In the genomic region with DNA sequence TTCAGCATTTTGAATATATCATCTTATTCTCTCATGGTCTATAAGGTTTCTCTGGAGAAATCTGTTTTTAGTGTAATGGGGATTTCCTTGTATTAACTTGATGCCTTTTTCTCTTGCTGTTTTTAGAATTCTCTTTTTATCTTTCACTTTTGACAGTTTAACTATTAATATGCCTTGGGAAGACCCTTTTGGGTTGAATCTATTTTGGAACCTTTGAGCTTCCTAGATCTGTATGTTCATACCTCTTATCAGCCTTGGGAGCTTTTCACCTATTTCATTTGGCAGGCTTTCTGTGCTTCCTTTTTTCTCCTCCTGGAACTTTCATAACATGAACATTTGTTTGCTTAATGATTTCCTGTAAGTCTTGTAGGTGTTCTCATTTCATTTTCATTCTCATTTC, we compare ENCODE assay signal across 11 cellular contexts. TPM values are rescaled to one million over a fixed set of nuclear protein-coding genes. Genes with fewer than 3 reads are reported as not detected.
DNase-seq lines count a peak whose midpoint lies in the region; ATAC-seq and TF ChIP-seq lines count a peak whose summit lies in the region.
"Had no signal": no experiment of that assay in that cellular context is flagged by ENCODE, and none has a peak within 500 bp of the region (broad histone marks: within the 10 kb centered on the region; RNA-seq: fewer than 3 reads in every experiment).

No MANE protein-coding gene starts in this region.

- H2AFZ ChIP-seq in neuronal stem cell (ENCODE audit: low read length), result no peak overlapping the region

- H4K91ac ChIP-seq in neuronal stem cell (ENCODE audit: low read depth, low read length, poor library complexity), result no peak overlapping the region

- no peak overlapping the region for H3K18ac ChIP-seq in neuronal stem cell (ENCODE audit: low read length)

- H3K4me1 ChIP-seq in neuronal stem cell (ENCODE audit: control insufficient read depth in 2 of 2, insufficient read depth in 1 of 2, low read depth in 1 of 2, low read length in 2 of 2), result no peaks in the 10 kb centered on the region

- H3K27me3 Mint-ChIP-seq in natural killer cell treated with Interleukin-12 subunit alpha and Interleukin-12 subunit beta and Interleukin-15 and Interleukin-18, amount 100 ng/mL, for 72 hours, result no peaks in the 10 kb centered on the region
- no peaks in the 10 kb centered on the region for H3K27me3 Mint-ChIP-seq in natural killer cell (ENCODE audit: low read depth in 2 of 2)
- H3K27me3 Mint-ChIP-seq in activated CD4-positive, alpha-beta memory T cell treated with anti-CD3 and anti-CD28 coated beads, Interleukin-2, amount 10 ng/mL, durations not matched to agents 7 days and 5 days, result no peaks in the 10 kb centered on the region

- H2BK12ac ChIP-seq in neuronal stem cell (ENCODE audit: low read length), result no peak overlapping the region

- no peaks in the 10 kb centered on the region for H3K36me3 ChIP-seq in neuronal stem cell (replicated peaks in 1 of 2; ENCODE audit: control insufficient read depth in 2 of 2, insufficient read depth in 2 of 2, low read length in 2 of 2)

- ATAC-seq in natural killer cell treated with Interleukin-12 subunit alpha and Interleukin-12 subunit beta and Interleukin-15 and Interleukin-18, amount 100 ng/mL, for 72 hours, result no peak
- ATAC-seq in natural killer cell (no peak), HG02970 (IDR thresholded peaks at IDR 0.05; ENCODE audit: low FRiP score, unreplicated experiment) (peak; percentile 47)
- ATAC-seq: SK-N-SH treated with all-trans-retinoic acid at 6 μM for 48 hours had no signal

- no peak overlapping the region for H3K4ac ChIP-seq in neuronal stem cell (ENCODE audit: low read length)

- H3K14ac ChIP-seq in neuronal stem cell (ENCODE audit: low read length), result no peak overlapping the region

- peaks cover 23 to 26% of the 10 kb centered on the region in 2 donors for H3K4me1 Mint-ChIP-seq in natural killer cell treated with Interleukin-12 subunit alpha and Interleukin-12 subunit beta and Interleukin-15 and Interleukin-18, amount 100 ng/mL, for 72 hours (ENCODE audit: low read depth in 2 of 2)
- peaks cover 15 to 18% of the 10 kb centered on the region in 2 donors for H3K4me1 Mint-ChIP-seq in natural killer cell
- peaks cover 23% of the 10 kb centered on the region for H3K4me1 Mint-ChIP-seq in activated CD4-positive, alpha-beta memory T cell treated with anti-CD3 and anti-CD28 coated beads, Interleukin-2, amount 10 ng/mL, durations not matched to agents 7 days and 5 days

- no peak overlapping the region for H2AK5ac ChIP-seq in neuronal stem cell (ENCODE audit: low read depth, low read length)

- peak overlapping the region; percentile 13 for H3K4me3 Mint-ChIP-seq in natural killer cell treated with Interleukin-12 subunit alpha and Interleukin-12 subunit beta and Interleukin-15 and Interleukin-18, amount 100 ng/mL, for 72 hours
- H3K4me3 Mint-ChIP-seq in natural killer cell, result no peak overlapping the region
- no peak overlapping the region for H3K4me3 Mint-ChIP-seq in activated CD4-positive, alpha-beta memory T cell treated with anti-CD3 and anti-CD28 coated beads, Interleukin-2, amount 10 ng/mL, durations not matched to agents 7 days and 5 days
- H3K4me3 Mint-ChIP-seq: H9 had no signal

- TF ChIP-seq CTCF in natural killer cell (IDR thresholded peaks at IDR 0.05), result no peak

- no peaks in the 10 kb centered on the region for H3K79me1 ChIP-seq in neuronal stem cell (ENCODE audit: low read depth, low read length)

- H3K9ac ChIP-seq in neuronal stem cell (ENCODE audit: low read depth, low read length, poor library complexity), result no peak overlapping the region

- H3K4me3 ChIP-seq in neuronal stem cell (ENCODE audit: low read length in 2 of 2), result no peak overlapping the region

- no peak overlapping the region for H3K27ac ChIP-seq in neuronal stem cell (replicated peaks; ENCODE audit: low read length)

- no peak overlapping the region for H4K8ac ChIP-seq in neuronal stem cell (ENCODE audit: low read depth, low read length)

- H2BK15ac ChIP-seq in neuronal stem cell (ENCODE audit: low read length), result no peak overlapping the region

- H3K23ac ChIP-seq in neuronal stem cell (ENCODE audit: low read depth, low read length, poor library complexity), result no peak overlapping the region

- peaks cover 3% of the 10 kb centered on the region for H3K9me3 Mint-ChIP-seq in natural killer cell treated with Interleukin-12 subunit alpha and Interleukin-12 subunit beta and Interleukin-15 and Interleukin-18, amount 100 ng/mL, for 72 hours
- H3K9me3 Mint-ChIP-seq in natural killer cell, result peaks cover 2 to 5% of the 10 kb centered on the region in 2 donors
- H3K9me3 Mint-ChIP-seq in activated CD4-positive, alpha-beta memory T cell treated with anti-CD3 and anti-CD28 coated beads, Interleukin-2, amount 10 ng/mL, durations not matched to agents 7 days and 5 days, result peaks cover 13% of the 10 kb centered on the region

- intact Hi-C loops in natural killer cell (cut with micrococcal nuclease), result no loop called here

- H2BK5ac ChIP-seq in neuronal stem cell (ENCODE audit: low read length), result no peak overlapping the region

- POLR2A ChIA-PET in activated CD4-positive, alpha-beta memory T cell treated with anti-CD3 and anti-CD28 coated beads, Interleukin-2, amount 10 ng/mL, durations not matched to agents 7 days and 5 days (lab: Charles Lee), result no interaction called here

- no peak overlapping the region for H2BK120ac ChIP-seq in neuronal stem cell (ENCODE audit: low read depth, low read length)

- no peaks in the 10 kb centered on the region for H3K27me3 ChIP-seq in neuronal stem cell (ENCODE audit: control insufficient read depth in 3 of 3, insufficient read depth in 3 of 3, low read depth in 1 of 3, low read length in 3 of 3)

- H3K36me3 Mint-ChIP-seq in natural killer cell treated with Interleukin-12 subunit alpha and Interleukin-12 subunit beta and Interleukin-15 and Interleukin-18, amount 100 ng/mL, for 72 hours, result peaks cover 9% of the 10 kb centered on the region
- peaks cover 10% of the 10 kb centered on the region for H3K36me3 Mint-ChIP-seq in natural killer cell
- H3K36me3 Mint-ChIP-seq in activated CD4-positive, alpha-beta memory T cell treated with anti-CD3 and anti-CD28 coated beads, Interleukin-2, amount 10 ng/mL, durations not matched to agents 7 days and 5 days (ENCODE audit: low read depth), result peaks cover 21% of the 10 kb centered on the region

- peak overlapping the region; percentile 7 to 70 for H3K27ac Mint-ChIP-seq in natural killer cell treated with Interleukin-12 subunit alpha and Interleukin-12 subunit beta and Interleukin-15 and Interleukin-18, amount 100 ng/mL, for 72 hours
- H3K27ac Mint-ChIP-seq in natural killer cell, result no peak overlapping the region
- H3K27ac Mint-ChIP-seq in activated CD4-positive, alpha-beta memory T cell treated with anti-CD3 and anti-CD28 coated beads, Interleukin-2, amount 10 ng/mL, durations not matched to agents 7 days and 5 days, result peak overlapping the region; percentile 46
- H3K27ac Mint-ChIP-seq: H9 had no signal

- no peak for DNase-seq in natural killer cell treated with Interleukin-12 subunit alpha and Interleukin-12 subunit beta and Interleukin-15 and Interleukin-18, amount 100 ng/mL, for 72 hours (ENCODE audit: low spot score)
- DNase-seq in natural killer cell (no peak), NCI-H524 treated with DMSO at 0.1 percent for 48 hours (lab: John Stamatoyannopoulos, UW) (no peak), NCI-H446 (lab: John Stamatoyannopoulos, UW) (no peak), HK-2 (ENCODE audit: unreplicated experiment) (no peak), neuronal stem cell (ENCODE audit: low spot score) (no peak)
- DNase-seq in activated CD4-positive, alpha-beta memory T cell treated with anti-CD3 and anti-CD28 coated beads, Interleukin-2, amount 10 ng/mL, durations not matched to agents 7 days and 5 days, result no peak
- DNase-seq: H9, hippocampal formation had no signal

- H3K9me3 ChIP-seq in neuronal stem cell (replicated peaks in 1 of 2; ENCODE audit: control insufficient read depth in 2 of 2, insufficient read depth in 1 of 2, low read depth in 1 of 2, low read length in 2 of 2), result peaks cover 2 to 7% of the 10 kb centered on the region in 2 donors

- no peak overlapping the region for H3K4me2 ChIP-seq in neuronal stem cell (ENCODE audit: insufficient read depth, low read length, poor library complexity, severe bottlenecking)

- CTCF ChIA-PET in activated CD4-positive, alpha-beta memory T cell treated with anti-CD3 and anti-CD28 coated beads, Interleukin-2, amount 10 ng/mL, durations not matched to agents 7 days and 5 days (lab: Charles Lee), result interaction anchor here (0.7 to 1.0 kb wide), 2 partner anchors 17 to 128 kb away, joined by 3 read pairs; no protein-coding TSS in a partner anchor

RNA-seq across cellular contexts. Expression of a gene that starts 22.2 kb away (rescaled TPM):
- total RNA-seq in natural killer cell treated with Interleukin-12 subunit alpha and Interleukin-12 subunit beta and Interleukin-15 and Interleukin-18, amount 100 ng/mL, for 72 hours, result 10 to 100 TPM; 18.6 to 31.9 TPM
- total RNA-seq in natural killer cell, result 10 to 100 TPM; 18.1 to 26.3 (median 23.0) TPM
- 10 to 100 TPM; 11.5 to 12.3 TPM for total RNA-seq in activated CD4-positive, alpha-beta memory T cell treated with anti-CD3 and anti-CD28 coated beads, Interleukin-2, amount 10 ng/mL, durations not matched to agents 7 days and 5 days
- polyA plus RNA-seq in neuronal stem cell (2013, experiment 1 of 2), result 14.8 TPM
- 13.4 TPM for polyA plus RNA-seq in neuronal stem cell (2013, experiment 2 of 2)

Comparison
In these comparisons a context has a peak if more than half of its experiments do, and no peak if none do; other contexts are left out.
1. H3K27ac Mint-ChIP-seq: peak in natural killer cell treated with Interleukin-12 subunit alpha and Interleukin-12 subunit beta and Interleukin-15 and Interleukin-18, amount 100 ng/mL, for 72 hours (2 of 2) and activated CD4-positive, alpha-beta memory T cell treated with anti-CD3 and anti-CD28 coated beads, Interleukin-2, amount 10 ng/mL, durations not matched to agents 7 days and 5 days (single experiment); none in natural killer cell (0 of 2).